In genomic region chr11:38460429-38460828, GRCh38 we compare ENCODE assay signal across 21 cellular contexts.
DNase-seq lines count a peak whose midpoint lies in the region; ATAC-seq and TF ChIP-seq lines count a peak whose summit lies in the region.
"Had no signal": no experiment of that assay in that cellular context is flagged by ENCODE, and none has a peak within 500 bp of the region (broad histone marks: within the 10 kb centered on the region; RNA-seq: fewer than 3 reads in every experiment).

No MANE protein-coding gene starts in this region.

- H3K23ac ChIP-seq in IMR-90 (ENCODE audit: low read depth, low read length) (no peak overlapping the region), trophoblast cell (ENCODE audit: low read length) (no peak overlapping the region)

- H3K4me2 ChIP-seq in IMR-90 (ENCODE audit: low read depth, low read length) (no peak overlapping the region), trophoblast cell (ENCODE audit: low read length) (no peak overlapping the region)

- no peak overlapping the region for H2BK12ac ChIP-seq in trophoblast cell (ENCODE audit: low read length)

- H3K9me3 ChIP-seq in IMR-90 (ENCODE audit: control insufficient read depth, insufficient read depth, low read length) = peaks cover 4% of the 10 kb centered on the region
- no peaks in the 10 kb centered on the region for H3K9me3 ChIP-seq in trophoblast cell (ENCODE audit: insufficient read depth, low read depth, low read length)
- H3K9me3 ChIP-seq: lower lobe of right lung, pancreas, upper lobe of right lung had no signal

- H3K9ac ChIP-seq in IMR-90 (ENCODE audit: low read depth, low read length) = no peak overlapping the region
- H3K9ac ChIP-seq in trophoblast cell (ENCODE audit: low read length) = no peak overlapping the region

- no peak overlapping the region for H2AK9ac ChIP-seq in IMR-90 (replicated peaks; ENCODE audit: low read depth, low read length, poor library complexity)

- no peak overlapping the region for H2BK120ac ChIP-seq in IMR-90 (ENCODE audit: low read depth, low read length)
- H2BK120ac ChIP-seq in trophoblast cell (ENCODE audit: insufficient read depth, low read length, poor library complexity) = no peak overlapping the region

- no peak for TF ChIP-seq CTCF in IMR-90 (conservative IDR thresholded peaks at IDR 0.05; ENCODE audit: low read depth, low read length)
- no peak for TF ChIP-seq CTCF in VCaP (conservative IDR thresholded peaks at IDR 0.05)

- POLR2A ChIA-PET in IMR-90 (lab: Charles Lee; ENCODE audit: unreplicated experiment) = no interaction called here

- no peak overlapping the region for H3K4me3 ChIP-seq in IMR-90 (ENCODE audit: insufficient read depth, low read depth, low read length)
- H3K4me3 ChIP-seq in skeletal muscle cell (ENCODE audit: low read depth, low read length) = no peak overlapping the region
- no peak overlapping the region for H3K4me3 ChIP-seq in trophoblast cell (ENCODE audit: low read depth, low read length)
- H3K4me3 ChIP-seq: dorsolateral prefrontal cortex, lower lobe of right lung, pancreas, upper lobe of right lung had no signal

- no peak overlapping the region for H3K56ac ChIP-seq in IMR-90 (ENCODE audit: extremely low read depth, insufficient read depth, low read length)

- H4K91ac ChIP-seq in IMR-90 (ENCODE audit: insufficient read depth, low read depth, low read length) (no peak overlapping the region), trophoblast cell (ENCODE audit: low read depth, low read length) (no peak overlapping the region)

- H4K12ac ChIP-seq in trophoblast cell (ENCODE audit: low read depth, low read length) = no peak overlapping the region

- intact Hi-C loops in IMR-90 (cut with micrococcal nuclease) = no loop called here

- dilution Hi-C loops in IMR-90 (cut with HindIII; ENCODE audit: low sequenced_read_pairs, unreplicated experiment) = no loop called here

- no peaks in the 10 kb centered on the region for H4K20me1 ChIP-seq in IMR-90 (ENCODE audit: insufficient read depth, low read length)

- H3K18ac ChIP-seq in IMR-90 (ENCODE audit: low read depth, low read length) (no peak overlapping the region), trophoblast cell (ENCODE audit: low read length) (no peak overlapping the region)

- H3K14ac ChIP-seq in IMR-90 (replicated peaks; ENCODE audit: low read depth, low read length) (no peak overlapping the region), trophoblast cell (ENCODE audit: low read length) (no peak overlapping the region)

- H3K4ac ChIP-seq in IMR-90 (ENCODE audit: low read depth, low read length) (no peak overlapping the region), trophoblast cell (ENCODE audit: low read depth, low read length) (no peak overlapping the region)

- H3K36me3 ChIP-seq in IMR-90 (ENCODE audit: control insufficient read depth, insufficient read depth, low read length) = no peaks in the 10 kb centered on the region
- H3K36me3 ChIP-seq in trophoblast cell (ENCODE audit: control insufficient read depth in 1 of 2, insufficient read depth in 2 of 2, low read length in 2 of 2) = no peaks in the 10 kb centered on the region
- H3K36me3 ChIP-seq: lower lobe of right lung, pancreas, upper lobe of right lung had no signal

- H3K9me1 ChIP-seq in IMR-90 (ENCODE audit: insufficient read depth, low read length) = no peaks in the 10 kb centered on the region

- H4K5ac ChIP-seq in IMR-90 (ENCODE audit: low read depth, low read length) = no peak overlapping the region

- H2AFZ ChIP-seq in IMR-90 (replicated peaks; ENCODE audit: low read length, poor library complexity) (no peak overlapping the region), trophoblast cell (ENCODE audit: insufficient read depth, low read length, poor library complexity) (no peak overlapping the region)

- in situ Hi-C loops in IMR-90 (cut with MboI; ENCODE audit: low sequenced_read_pairs) = no loop called here

- no peak for ATAC-seq in IMR-90 (ENCODE audit: low read depth)
- ATAC-seq: activated CD8-positive, alpha-beta T cell treated with anti-CD3 and anti-CD28 coated beads, Interleukin-2, amount 10 ng/mL, durations not matched to agents 7 days and 5 days; activated T-cell treated with anti-CD3 and anti-CD28 coated beads, Interleukin-2, amount 50 U/mL, for 4 hours; esophagus mucosa had no signal

- H3K27me3 ChIP-seq in IMR-90 (ENCODE audit: control insufficient read depth, insufficient read depth, low read length) (no peaks in the 10 kb centered on the region), trophoblast cell (ENCODE audit: insufficient read depth, low read length) (no peaks in the 10 kb centered on the region)
- H3K27me3 ChIP-seq: pancreas, upper lobe of right lung had no signal

- no CpG with 5 or more reads among the region's 2 CpGs for WGBS in IMR-90 (ENCODE audit: extremely low coverage in 2 of 2, insufficient read length in 1 of 2), 2 experiments
- no CpG with 5 or more reads among the region's 2 CpGs for WGBS in trophoblast cell (ENCODE audit: extremely low coverage, insufficient coverage, insufficient read length)

- no peaks in the 10 kb centered on the region for H3K79me1 ChIP-seq in IMR-90 (ENCODE audit: low read depth in 1 of 2, low read length in 2 of 2)
- H3K79me1 ChIP-seq in trophoblast cell (ENCODE audit: low read length) = no peaks in the 10 kb centered on the region

- H4K8ac ChIP-seq in IMR-90 (ENCODE audit: low read depth in 2 of 2, low read length in 2 of 2) (no peak overlapping the region), trophoblast cell (ENCODE audit: low read depth, low read length) (no peak overlapping the region)

- no peak overlapping the region for H2BK5ac ChIP-seq in IMR-90 (ENCODE audit: low read depth, low read length, poor library complexity, severe bottlenecking)
- no peak overlapping the region for H2BK5ac ChIP-seq in trophoblast cell (ENCODE audit: low read depth, low read length, poor library complexity)

- H2BK15ac ChIP-seq in IMR-90 (ENCODE audit: low read depth, low read length) = no peak overlapping the region

- no peak overlapping the region for H2BK20ac ChIP-seq in IMR-90 (ENCODE audit: low read depth, low read length)

- no peak for TF ChIP-seq RAD21 in IMR-90 (IDR thresholded peaks at IDR 0.05; ENCODE audit: low read length)

- H3K79me2 ChIP-seq in trophoblast cell (ENCODE audit: control insufficient read depth, insufficient read depth, low read length, poor library complexity) = no peaks in the 10 kb centered on the region

- H3K27ac ChIP-seq in IMR-90 (ENCODE audit: insufficient read depth, low read length) = no peak overlapping the region
- H3K27ac ChIP-seq in VCaP = peak overlapping the region; percentile 73
- no peak overlapping the region for H3K27ac ChIP-seq in trophoblast cell (ENCODE audit: low read depth, low read length)
- no peak overlapping the region for H3K27ac ChIP-seq in substantia nigra (ENCODE audit: low read depth, low read length, poor library complexity, severe bottlenecking)
- H3K27ac ChIP-seq: dorsolateral prefrontal cortex, lower lobe of right lung, pancreas, upper lobe of right lung had no signal

- DNase-seq in IMR-90 (peak; percentile 3), fibroblast of gingiva (ENCODE audit: low read depth) (peak; percentile 5), skeletal muscle cell (ENCODE audit: low read depth) (peak; percentile 44), trophoblast cell (no peak), HK-2 (ENCODE audit: unreplicated experiment) (no peak), substantia nigra (lab: John Stamatoyannopoulos, UW) (no peak), dermis blood vessel endothelial cell (no peak)
- DNase-seq: activated B cell treated with CpG ODN at 0.5 μM for 24 hours; activated CD8-positive, alpha-beta T cell treated with anti-CD3 and anti-CD28 coated beads, Interleukin-2, amount 10 ng/mL, durations not matched to agents 7 days and 5 days; activated T-cell treated with anti-CD3 and anti-CD28 coated beads, Interleukin-2, amount 50 U/mL, for 4 hours; Calu3; dorsolateral prefrontal cortex; head of caudate nucleus; NCI-H2107; SHP77 treated with DMSO at 0.1 percent for 48 hours; stimulated activated CD4-positive, alpha-beta T cell treated with anti-CD3 and anti-CD28 coated beads, Interleukin-2, amount 100 ng/mL, for 48 hours had no signal

- TF ChIP-seq POLR2A in IMR-90 (IDR thresholded peaks at IDR 0.05; ENCODE audit: low read depth, low read length) = no peak

- H2AK5ac ChIP-seq in IMR-90 (ENCODE audit: low read depth, low read length) (no peak overlapping the region), trophoblast cell (ENCODE audit: low read length) (no peak overlapping the region)

- H3K4me1 ChIP-seq in IMR-90 (ENCODE audit: control insufficient read depth, insufficient read depth, low read length) = no peaks in the 10 kb centered on the region
- no peaks in the 10 kb centered on the region for H3K4me1 ChIP-seq in trophoblast cell (ENCODE audit: control insufficient read depth in 1 of 2, insufficient read depth in 2 of 2, low read length in 2 of 2)

- no TSS peak for BruUV-seq in IMR-90 (replicated peaks; lab: Mats Ljungman, UMichigan)

- CTCF ChIA-PET in IMR-90 (lab: Yijun Ruan, JAX) = no interaction called here

TF ChIP-seq in IMR-90, 13 proteins besides CTCF, POLR2A, EP300 and RAD21 (continues in another document):
- no peak for TF ChIP-seq RCOR1 (IDR thresholded peaks at IDR 0.05; ENCODE audit: insufficient replicate concordance, low read length)
- no peak for TF ChIP-seq MAZ (IDR thresholded peaks at IDR 0.05; ENCODE audit: borderline replicate concordance, low read depth, low read length)
- TF ChIP-seq SMC3 (IDR thresholded peaks at IDR 0.05; ENCODE audit: low read depth, low read length) = no peak
- TF ChIP-seq CEBPB (IDR thresholded peaks at IDR 0.05; ENCODE audit: low read depth, low read length) = no peak
- no peak for TF ChIP-seq BHLHE40 (IDR thresholded peaks at IDR 0.05; ENCODE audit: low read depth, low read length)
- TF ChIP-seq USF2 (IDR thresholded peaks at IDR 0.05; ENCODE audit: low read depth, low read length) = no peak
- no peak for TF ChIP-seq NFE2L2 (IDR thresholded peaks at IDR 0.05; ENCODE audit: low read depth, low read length)
- no peak for TF ChIP-seq MXI1 (IDR thresholded peaks at IDR 0.05; ENCODE audit: borderline replicate concordance, low read depth, low read length)
- no peak for TF ChIP-seq FOS (IDR thresholded peaks at IDR 0.05; ENCODE audit: low read depth, low read length)
- TF ChIP-seq RFX5 (IDR thresholded peaks at IDR 0.05; ENCODE audit: low read depth, low read length) = no peak
- TF ChIP-seq MAFK (IDR thresholded peaks at IDR 0.05; ENCODE audit: low read depth, low read length) = no peak
- TF ChIP-seq CHD1 (IDR thresholded peaks at IDR 0.05; ENCODE audit: low read depth, low read length) = no peak

Comparison
In these comparisons a context has a peak if more than half of its experiments do, and no peak if none do; other contexts are left out.
1. DNase-seq: peak in IMR-90 (single experiment), fibroblast of gingiva (single experiment) and skeletal muscle cell (single experiment); none in trophoblast cell (0 of 2), HK-2 (single experiment), substantia nigra (0 of 49) and dermis blood vessel endothelial cell (single experiment).